ENCODE assay signal across 12 cellular contexts in genomic region chr7:131620673-131621609, GRCh38.
A peak's percentile ranks its signal among the peaks of the same experiment; 100 is the strongest.
DNase-seq lines count a peak whose midpoint lies in the region; ATAC-seq and TF ChIP-seq lines count a peak whose summit lies in the region.
"Had no signal": no experiment of that assay in that cellular context is flagged by ENCODE, and none has a peak within 500 bp of the region (broad histone marks: within the 10 kb centered on the region; RNA-seq: fewer than 3 reads in every experiment).

No MANE protein-coding gene starts in this region.

- ATAC-seq in heart right ventricle (no peak), HG02678 (IDR thresholded peaks at IDR 0.05; ENCODE audit: unreplicated experiment) (no peak)

- H3K4me1 ChIP-seq in H9 (ENCODE audit: insufficient read depth, low read length) (no peaks in the 10 kb centered on the region; the same call in 1 of the 2 replicates), SJCRH30 (peaks cover 69% of the 10 kb centered on the region), heart right ventricle (peaks cover 28 to 77% (median 65%) of the 10 kb centered on the region in 9 donors), testis (peaks cover 2% of the 10 kb centered on the region)
- H3K4me1 ChIP-seq: adrenal gland had no signal

- WGBS in H9 (ENCODE audit: extremely low coverage, insufficient read length, low lambda C conversion rate): 100% methylated on average over 1 of the region's 8 CpGs
- WGBS in heart right ventricle, 2 donors: 66 to 68% methylated on average over 8 of the region's 8 CpGs
- WGBS in testis, 2 donors: 77 to 88% methylated on average over 8 of the region's 8 CpGs

- H3K4me1 Mint-ChIP-seq in H9: peaks cover 58 to 59% of the 10 kb centered on the region in 2 experiments

- no peaks in the 10 kb centered on the region for H3K79me2 ChIP-seq in H9 (ENCODE audit: insufficient read depth, low read length)

- no peak overlapping the region for H2BK15ac ChIP-seq in H9 (ENCODE audit: low read depth, low read length)

- peak overlapping the region in 1 of 2 experiments; percentile 33; a peak in 1 of 5 replicates for H3K4me3 Mint-ChIP-seq in H9

- no peak overlapping the region for H3K23ac ChIP-seq in H9 (ENCODE audit: insufficient read length, low read depth, low read length)

- H3K9me3 ChIP-seq in H9 (ENCODE audit: control insufficient read depth, low read depth, low read length) (no peaks in the 10 kb centered on the region), SJCRH30 (replicated peaks) (no peaks in the 10 kb centered on the region), heart right ventricle (no peaks in the 10 kb centered on the region), testis (no peaks in the 10 kb centered on the region)
- H3K9me3 ChIP-seq: adrenal gland had no signal

- no peak overlapping the region for H4K5ac ChIP-seq in H9 (ENCODE audit: insufficient read length, low read depth, low read length)

- H2BK120ac ChIP-seq in H9 (ENCODE audit: low read depth, low read length, poor library complexity, severe bottlenecking): no peak overlapping the region

- no peak overlapping the region for H2BK12ac ChIP-seq in H9 (ENCODE audit: insufficient read length, low read depth, low read length)

- H3K56ac ChIP-seq in H9 (ENCODE audit: insufficient read length, low read depth, low read length): no peak overlapping the region

- H3K4me2 ChIP-seq in H9 (ENCODE audit: insufficient read depth, insufficient read length, low read length): no peak overlapping the region

- no peak overlapping the region for H3T11ph ChIP-seq in H9 (ENCODE audit: low read length)

- no peak overlapping the region for H4K8ac ChIP-seq in H9 (replicated peaks; ENCODE audit: insufficient read length, low read depth, low read length)

- TF ChIP-seq POLR2A in testis (IDR thresholded peaks at IDR 0.05): no peak

- H3K14ac ChIP-seq in H9 (ENCODE audit: insufficient read depth, low read length): no peak overlapping the region

- H3K4me3 ChIP-seq in SJCRH30 (no peak overlapping the region), heart right ventricle (no peak overlapping the region), testis (no peak overlapping the region)
- H3K4me3 ChIP-seq: adrenal gland had no signal

- H3K27ac ChIP-seq in H9 (ENCODE audit: insufficient read length, low read depth, low read length): no peak overlapping the region
- peak overlapping the region; percentile 76 for H3K27ac ChIP-seq in SJCRH30
- peak overlapping the region in 8 of 10 donors; percentile 7 to 87 (median 43) for H3K27ac ChIP-seq in heart right ventricle
- no peak overlapping the region for H3K27ac ChIP-seq in testis
- H3K27ac ChIP-seq: C4-2B had no signal

- no peaks in the 10 kb centered on the region; a peak in 1 of 7 replicates for H3K36me3 Mint-ChIP-seq in H9 (ENCODE audit: insufficient read depth in 1 of 3, low read depth in 3 of 3)

- intact Hi-C loops in heart right ventricle (cut with DNase I) (loop anchor here in 2 of 10 donors (5.0 to 10.0 kb wide), 2 partner anchors 39 to 106 kb away; no protein-coding TSS in a partner anchor), testis (cut with DNase I; ENCODE audit: low total_unique reads) (no loop called here)

- H3K4ac ChIP-seq in H9 (ENCODE audit: low read depth, low read length): no peak overlapping the region

- no peak overlapping the region for H2BK20ac ChIP-seq in H9 (ENCODE audit: low read depth, low read length, poor library complexity, severe bottlenecking)

- H2AK5ac ChIP-seq in H9 (ENCODE audit: insufficient read length, low read length): no peak overlapping the region

- H4K20me1 ChIP-seq in H9 (ENCODE audit: control insufficient read depth, insufficient read depth, insufficient read length): no peaks in the 10 kb centered on the region

- H3K27ac Mint-ChIP-seq in H9: peak overlapping the region; percentile 28 to 94 (median 93)

- no peak overlapping the region for H2AFZ ChIP-seq in H9 (ENCODE audit: low read length)

- no peaks in the 10 kb centered on the region for H3K36me3 ChIP-seq in SJCRH30
- no peaks in the 10 kb centered on the region for H3K36me3 ChIP-seq in heart right ventricle
- no peaks in the 10 kb centered on the region for H3K36me3 ChIP-seq in testis (ENCODE audit: low read depth, missing control alignments)
- H3K36me3 ChIP-seq: adrenal gland had no signal

- peak; percentile 59 for DNase-seq in H9
- DNase-seq in SJCRH30: peak; percentile 82 to 89
- DNase-seq in heart right ventricle: no peak
- DNase-seq in non-pigmented ciliary epithelial cell (ENCODE audit: low read depth): peak; percentile 36
- DNase-seq in GOT3 (lab: John Stamatoyannopoulos, UW): no peak
- DNase-seq in stimulated activated CD4-positive, alpha-beta T cell treated with anti-CD3 and anti-CD28 coated beads, Interleukin-4, amount 100 ng/mL, for 1 hour: no peak
- no peak for DNase-seq in testis
- DNase-seq: adrenal gland, NCI-H187 treated with DMSO at 0.1 percent for 48 hours, OCI-M1 had no signal

- no peak overlapping the region for H2BK5ac ChIP-seq in H9 (ENCODE audit: insufficient read length, low read length)

- H3K27me3 Mint-ChIP-seq in H9 (ENCODE audit: low read depth): peaks cover 4% of the 10 kb centered on the region; the same call in 1 of the 2 replicates

- H3K18ac ChIP-seq in H9 (ENCODE audit: insufficient read length, low read depth, low read length): no peak overlapping the region

- H3K79me1 ChIP-seq in H9 (ENCODE audit: insufficient read depth, low read depth, low read length, poor library complexity, severe bottlenecking): no peaks in the 10 kb centered on the region

- no peak for TF ChIP-seq CTCF in H9 (conservative IDR thresholded peaks at IDR 0.05)
- no peak for TF ChIP-seq CTCF in heart right ventricle (IDR thresholded peaks at IDR 0.05)
- TF ChIP-seq CTCF in testis (IDR thresholded peaks at IDR 0.05): no peak

- H3K9me3 Mint-ChIP-seq in H9: no peaks in the 10 kb centered on the region

- no peak overlapping the region for H4K91ac ChIP-seq in H9 (ENCODE audit: insufficient read length, low read depth, low read length)

- H3K23me2 ChIP-seq in H9 (ENCODE audit: insufficient read length, low read depth, low read length, poor library complexity, severe bottlenecking): no peaks in the 10 kb centered on the region

- no peak overlapping the region for H3K9ac ChIP-seq in H9 (ENCODE audit: extremely low read depth, insufficient read length, low read length)

- H3K27me3 ChIP-seq in H9 (ENCODE audit: insufficient read depth, low read length): no peaks in the 10 kb centered on the region
- H3K27me3 ChIP-seq in SJCRH30: no peaks in the 10 kb centered on the region
- H3K27me3 ChIP-seq in heart right ventricle: no peaks in the 10 kb centered on the region
- H3K27me3 ChIP-seq in testis: no peaks in the 10 kb centered on the region
- H3K27me3 ChIP-seq: adrenal gland had no signal

Comparison
In these comparisons a context has a peak if more than half of its experiments do, and no peak if none do; other contexts are left out.
1. DNase-seq: peak in H9 (single experiment), SJCRH30 (2 of 2) and non-pigmented ciliary epithelial cell (single experiment); none in heart right ventricle (0 of 2), GOT3 (single experiment), stimulated activated CD4-positive, alpha-beta T cell treated with anti-CD3 and anti-CD28 coated beads, Interleukin-4, amount 100 ng/mL, for 1 hour (single experiment) and testis (single experiment).
2. H3K27ac ChIP-seq: peak in SJCRH30 (single experiment) and heart right ventricle (8 of 10); none in H9 (single experiment) and testis (0 of 2).